ENCODE assay signal across 1 cellular context in the genomic region with DNA sequence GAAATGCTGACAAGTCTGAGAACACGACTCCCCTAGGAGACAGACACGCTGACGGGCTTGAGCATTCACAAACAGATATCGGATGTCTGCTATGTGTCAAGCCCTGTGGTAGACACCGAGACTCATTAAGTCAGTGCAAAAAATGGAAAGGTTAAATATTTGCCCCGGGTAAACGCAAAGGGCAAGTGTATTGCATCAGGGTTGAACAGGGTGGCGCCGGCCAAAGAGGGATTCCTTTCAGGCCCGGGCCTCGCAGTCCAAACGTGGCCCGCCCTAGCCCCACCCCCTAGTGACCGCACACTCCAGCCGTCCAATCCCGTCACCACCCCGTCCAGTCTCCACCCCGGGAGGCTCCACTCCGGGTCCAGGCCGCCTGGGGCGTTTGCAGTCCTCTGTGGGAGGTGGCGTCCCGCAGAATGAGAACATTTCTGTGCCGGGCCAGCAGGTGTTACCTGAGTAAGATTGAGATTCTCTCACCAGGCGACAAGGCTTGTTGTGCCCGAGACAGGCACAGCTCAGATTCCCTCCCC.
TF ChIP-seq lines count a peak whose summit lies in the region.

No MANE protein-coding gene starts in this region.

TF ChIP-seq in HepG2, 621 proteins besides CTCF, POLR2A, EP300 and RAD21 (continued from another document and continues in another):
- TF ChIP-seq ZBTB20 (CRISPR knock-in tag; IDR thresholded peaks at IDR 0.05; ENCODE audit: borderline replicate concordance, low read depth) (no peak), ZNF292 (CRISPR knock-in tag; IDR thresholded peaks at IDR 0.05; ENCODE audit: borderline replicate concordance, low read depth) (peak; percentile 90; the same call in 1 of the 2 replicates), POLR2G (IDR thresholded peaks at IDR 0.05; ENCODE audit: low read depth, low read length) (peak; percentile 93), RFX1 (IDR thresholded peaks at IDR 0.05) (no peak), KLF13 (CRISPR knock-in tag; IDR thresholded peaks at IDR 0.05) (no peak), ZFP41 (CRISPR knock-in tag; IDR thresholded peaks at IDR 0.05; ENCODE audit: borderline replicate concordance) (no peak; the same call in 1 of the 2 replicates), ZNF788 (CRISPR knock-in tag; IDR thresholded peaks at IDR 0.05; ENCODE audit: borderline replicate concordance) (peak; percentile 68; the same call in 1 of the 2 replicates), ZNF672 (CRISPR knock-in tag; IDR thresholded peaks at IDR 0.05) (no peak), SYNCRIP (IDR thresholded peaks at IDR 0.05; ENCODE audit: insufficient read depth, low read depth, low read length) (no peak), ZNF460 (CRISPR knock-in tag; IDR thresholded peaks at IDR 0.05; ENCODE audit: borderline replicate concordance) (no peak), TSC22D2 (CRISPR knock-in tag; IDR thresholded peaks at IDR 0.05; ENCODE audit: borderline replicate concordance) (no peak), KDM6A (CRISPR knock-in tag; IDR thresholded peaks at IDR 0.05; ENCODE audit: low read depth) (peak; percentile 60; the same call in 1 of the 2 replicates), SMARCE1 (IDR thresholded peaks at IDR 0.05; ENCODE audit: borderline replicate concordance) (no peak), ZNF343 (CRISPR knock-in tag; IDR thresholded peaks at IDR 0.05) (no peak), JUNB (CRISPR knock-in tag; IDR thresholded peaks at IDR 0.05; ENCODE audit: borderline replicate concordance) (no peak), SIX4 (CRISPR knock-in tag; IDR thresholded peaks at IDR 0.05) (peak; percentile 88), KLF9 (CRISPR knock-in tag; IDR thresholded peaks at IDR 0.05; ENCODE audit: low read depth) (no peak), TOE1 (CRISPR knock-in tag; IDR thresholded peaks at IDR 0.05) (no peak), KMT2A (CRISPR knock-in tag; IDR thresholded peaks at IDR 0.05) (peak; percentile 26; the same call in 1 of the 2 replicates), ADNP (CRISPR knock-in tag; IDR thresholded peaks at IDR 0.05) (no peak), RAD51 (IDR thresholded peaks at IDR 0.05; ENCODE audit: borderline replicate concordance) (no peak), ZNF629 (CRISPR knock-in tag; conservative IDR thresholded peaks at IDR 0.05) (peak; percentile 43; the same call in 1 of the 2 replicates), ZNF766 (CRISPR knock-in tag; IDR thresholded peaks at IDR 0.05; ENCODE audit: borderline replicate concordance) (no peak), ZSCAN9 (CRISPR knock-in tag; IDR thresholded peaks at IDR 0.05; ENCODE audit: borderline replicate concordance) (peak; percentile 88; the same call in 1 of the 2 replicates), ZNF782 (CRISPR knock-in tag; IDR thresholded peaks at IDR 0.05; ENCODE audit: borderline replicate concordance) (peak; percentile 67; the same call in 1 of the 2 replicates), ZNF235 (CRISPR knock-in tag; IDR thresholded peaks at IDR 0.05; ENCODE audit: borderline replicate concordance) (no peak), BRCA1 (CRISPR knock-in tag; IDR thresholded peaks at IDR 0.05) (0 out of 2 replicates have a peak, but pooled peaks have one; percentile 45), ZNF205 (CRISPR knock-in tag; IDR thresholded peaks at IDR 0.05) (peak; percentile 59; the same call in 1 of the 2 replicates), ZNF33B (CRISPR knock-in tag; IDR thresholded peaks at IDR 0.05) (no peak), PHF8 (CRISPR knock-in tag; IDR thresholded peaks at IDR 0.05) (no peak), GATAD2A (CRISPR knock-in tag; IDR thresholded peaks at IDR 0.05) (peak; percentile 81), EHMT2 (IDR thresholded peaks at IDR 0.05; ENCODE audit: borderline replicate concordance, low read depth, low read length) (no peak)
- TF ChIP-seq, protein P1, sequence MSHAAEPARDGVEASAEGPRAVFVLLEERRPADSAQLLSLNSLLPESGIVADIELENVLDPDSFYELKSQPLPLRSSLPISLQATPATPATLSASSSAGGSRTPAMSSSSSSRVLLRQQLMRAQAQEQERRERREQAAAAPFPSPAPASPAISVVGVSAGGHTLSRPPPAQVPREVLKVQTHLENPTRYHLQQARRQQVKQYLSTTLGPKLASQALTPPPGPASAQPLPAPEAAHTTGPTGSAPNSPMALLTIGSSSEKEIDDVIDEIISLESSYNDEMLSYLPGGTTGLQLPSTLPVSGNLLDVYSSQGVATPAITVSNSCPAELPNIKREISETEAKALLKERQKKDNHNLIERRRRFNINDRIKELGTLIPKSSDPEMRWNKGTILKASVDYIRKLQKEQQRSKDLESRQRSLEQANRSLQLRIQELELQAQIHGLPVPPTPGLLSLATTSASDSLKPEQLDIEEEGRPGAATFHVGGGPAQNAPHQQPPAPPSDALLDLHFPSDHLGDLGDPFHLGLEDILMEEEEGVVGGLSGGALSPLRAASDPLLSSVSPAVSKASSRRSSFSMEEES (CRISPR knock-in tag; IDR thresholded peaks at IDR 0.05), result peak; percentile 66; the same call in 1 of the 2 replicates
- TF ChIP-seq, protein P2, sequence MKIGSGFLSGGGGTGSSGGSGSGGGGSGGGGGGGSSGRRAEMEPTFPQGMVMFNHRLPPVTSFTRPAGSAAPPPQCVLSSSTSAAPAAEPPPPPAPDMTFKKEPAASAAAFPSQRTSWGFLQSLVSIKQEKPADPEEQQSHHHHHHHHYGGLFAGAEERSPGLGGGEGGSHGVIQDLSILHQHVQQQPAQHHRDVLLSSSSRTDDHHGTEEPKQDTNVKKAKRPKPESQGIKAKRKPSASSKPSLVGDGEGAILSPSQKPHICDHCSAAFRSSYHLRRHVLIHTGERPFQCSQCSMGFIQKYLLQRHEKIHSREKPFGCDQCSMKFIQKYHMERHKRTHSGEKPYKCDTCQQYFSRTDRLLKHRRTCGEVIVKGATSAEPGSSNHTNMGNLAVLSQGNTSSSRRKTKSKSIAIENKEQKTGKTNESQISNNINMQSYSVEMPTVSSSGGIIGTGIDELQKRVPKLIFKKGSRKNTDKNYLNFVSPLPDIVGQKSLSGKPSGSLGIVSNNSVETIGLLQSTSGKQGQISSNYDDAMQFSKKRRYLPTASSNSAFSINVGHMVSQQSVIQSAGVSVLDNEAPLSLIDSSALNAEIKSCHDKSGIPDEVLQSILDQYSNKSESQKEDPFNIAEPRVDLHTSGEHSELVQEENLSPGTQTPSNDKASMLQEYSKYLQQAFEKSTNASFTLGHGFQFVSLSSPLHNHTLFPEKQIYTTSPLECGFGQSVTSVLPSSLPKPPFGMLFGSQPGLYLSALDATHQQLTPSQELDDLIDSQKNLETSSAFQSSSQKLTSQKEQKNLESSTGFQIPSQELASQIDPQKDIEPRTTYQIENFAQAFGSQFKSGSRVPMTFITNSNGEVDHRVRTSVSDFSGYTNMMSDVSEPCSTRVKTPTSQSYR (CRISPR knock-in tag; IDR thresholded peaks at IDR 0.05; ENCODE audit: borderline replicate concordance), result peak; percentile 66; the same call in 1 of the 2 replicates
- TF ChIP-seq, protein P3, sequence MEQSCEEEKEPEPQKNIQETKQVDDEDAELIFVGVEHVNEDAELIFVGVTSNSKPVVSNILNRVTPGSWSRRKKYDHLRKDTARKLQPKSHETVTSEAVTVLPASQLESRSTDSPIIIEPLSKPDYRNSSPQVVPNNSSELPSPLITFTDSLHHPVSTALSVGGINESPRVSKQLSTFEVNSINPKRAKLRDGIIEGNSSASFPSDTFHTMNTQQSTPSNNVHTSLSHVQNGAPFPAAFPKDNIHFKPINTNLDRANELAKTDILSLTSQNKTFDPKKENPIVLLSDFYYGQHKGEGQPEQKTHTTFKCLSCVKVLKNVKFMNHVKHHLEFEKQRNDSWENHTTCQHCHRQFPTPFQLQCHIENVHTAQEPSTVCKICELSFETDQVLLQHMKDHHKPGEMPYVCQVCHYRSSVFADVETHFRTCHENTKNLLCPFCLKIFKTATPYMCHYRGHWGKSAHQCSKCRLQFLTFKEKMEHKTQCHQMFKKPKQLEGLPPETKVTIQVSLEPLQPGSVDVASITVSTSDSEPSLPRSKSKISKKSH (CRISPR knock-in tag; IDR thresholded peaks at IDR 0.05; ENCODE audit: borderline replicate concordance), result no peak
- TF ChIP-seq, protein P4, sequence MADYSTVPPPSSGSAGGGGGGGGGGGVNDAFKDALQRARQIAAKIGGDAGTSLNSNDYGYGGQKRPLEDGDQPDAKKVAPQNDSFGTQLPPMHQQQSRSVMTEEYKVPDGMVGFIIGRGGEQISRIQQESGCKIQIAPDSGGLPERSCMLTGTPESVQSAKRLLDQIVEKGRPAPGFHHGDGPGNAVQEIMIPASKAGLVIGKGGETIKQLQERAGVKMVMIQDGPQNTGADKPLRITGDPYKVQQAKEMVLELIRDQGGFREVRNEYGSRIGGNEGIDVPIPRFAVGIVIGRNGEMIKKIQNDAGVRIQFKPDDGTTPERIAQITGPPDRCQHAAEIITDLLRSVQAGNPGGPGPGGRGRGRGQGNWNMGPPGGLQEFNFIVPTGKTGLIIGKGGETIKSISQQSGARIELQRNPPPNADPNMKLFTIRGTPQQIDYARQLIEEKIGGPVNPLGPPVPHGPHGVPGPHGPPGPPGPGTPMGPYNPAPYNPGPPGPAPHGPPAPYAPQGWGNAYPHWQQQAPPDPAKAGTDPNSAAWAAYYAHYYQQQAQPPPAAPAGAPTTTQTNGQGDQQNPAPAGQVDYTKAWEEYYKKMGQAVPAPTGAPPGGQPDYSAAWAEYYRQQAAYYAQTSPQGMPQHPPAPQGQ (CRISPR knock-in tag; IDR thresholded peaks at IDR 0.05; ENCODE audit: borderline replicate concordance), result no peak
- TF ChIP-seq, protein P5, sequence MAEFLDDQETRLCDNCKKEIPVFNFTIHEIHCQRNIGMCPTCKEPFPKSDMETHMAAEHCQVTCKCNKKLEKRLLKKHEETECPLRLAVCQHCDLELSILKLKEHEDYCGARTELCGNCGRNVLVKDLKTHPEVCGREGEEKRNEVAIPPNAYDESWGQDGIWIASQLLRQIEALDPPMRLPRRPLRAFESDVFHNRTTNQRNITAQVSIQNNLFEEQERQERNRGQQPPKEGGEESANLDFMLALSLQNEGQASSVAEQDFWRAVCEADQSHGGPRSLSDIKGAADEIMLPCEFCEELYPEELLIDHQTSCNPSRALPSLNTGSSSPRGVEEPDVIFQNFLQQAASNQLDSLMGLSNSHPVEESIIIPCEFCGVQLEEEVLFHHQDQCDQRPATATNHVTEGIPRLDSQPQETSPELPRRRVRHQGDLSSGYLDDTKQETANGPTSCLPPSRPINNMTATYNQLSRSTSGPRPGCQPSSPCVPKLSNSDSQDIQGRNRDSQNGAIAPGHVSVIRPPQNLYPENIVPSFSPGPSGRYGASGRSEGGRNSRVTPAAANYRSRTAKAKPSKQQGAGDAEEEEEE (CRISPR knock-in tag; IDR thresholded peaks at IDR 0.05; ENCODE audit: borderline replicate concordance), result peak; percentile 33; the same call in 1 of the 2 replicates
- TF ChIP-seq, protein P6, sequence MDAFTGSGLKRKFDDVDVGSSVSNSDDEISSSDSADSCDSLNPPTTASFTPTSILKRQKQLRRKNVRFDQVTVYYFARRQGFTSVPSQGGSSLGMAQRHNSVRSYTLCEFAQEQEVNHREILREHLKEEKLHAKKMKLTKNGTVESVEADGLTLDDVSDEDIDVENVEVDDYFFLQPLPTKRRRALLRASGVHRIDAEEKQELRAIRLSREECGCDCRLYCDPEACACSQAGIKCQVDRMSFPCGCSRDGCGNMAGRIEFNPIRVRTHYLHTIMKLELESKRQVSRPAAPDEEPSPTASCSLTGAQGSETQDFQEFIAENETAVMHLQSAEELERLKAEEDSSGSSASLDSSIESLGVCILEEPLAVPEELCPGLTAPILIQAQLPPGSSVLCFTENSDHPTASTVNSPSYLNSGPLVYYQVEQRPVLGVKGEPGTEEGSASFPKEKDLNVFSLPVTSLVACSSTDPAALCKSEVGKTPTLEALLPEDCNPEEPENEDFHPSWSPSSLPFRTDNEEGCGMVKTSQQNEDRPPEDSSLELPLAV (CRISPR knock-in tag; conservative IDR thresholded peaks at IDR 0.05; ENCODE audit: low read depth), result no peak
- TF ChIP-seq, protein P7, sequence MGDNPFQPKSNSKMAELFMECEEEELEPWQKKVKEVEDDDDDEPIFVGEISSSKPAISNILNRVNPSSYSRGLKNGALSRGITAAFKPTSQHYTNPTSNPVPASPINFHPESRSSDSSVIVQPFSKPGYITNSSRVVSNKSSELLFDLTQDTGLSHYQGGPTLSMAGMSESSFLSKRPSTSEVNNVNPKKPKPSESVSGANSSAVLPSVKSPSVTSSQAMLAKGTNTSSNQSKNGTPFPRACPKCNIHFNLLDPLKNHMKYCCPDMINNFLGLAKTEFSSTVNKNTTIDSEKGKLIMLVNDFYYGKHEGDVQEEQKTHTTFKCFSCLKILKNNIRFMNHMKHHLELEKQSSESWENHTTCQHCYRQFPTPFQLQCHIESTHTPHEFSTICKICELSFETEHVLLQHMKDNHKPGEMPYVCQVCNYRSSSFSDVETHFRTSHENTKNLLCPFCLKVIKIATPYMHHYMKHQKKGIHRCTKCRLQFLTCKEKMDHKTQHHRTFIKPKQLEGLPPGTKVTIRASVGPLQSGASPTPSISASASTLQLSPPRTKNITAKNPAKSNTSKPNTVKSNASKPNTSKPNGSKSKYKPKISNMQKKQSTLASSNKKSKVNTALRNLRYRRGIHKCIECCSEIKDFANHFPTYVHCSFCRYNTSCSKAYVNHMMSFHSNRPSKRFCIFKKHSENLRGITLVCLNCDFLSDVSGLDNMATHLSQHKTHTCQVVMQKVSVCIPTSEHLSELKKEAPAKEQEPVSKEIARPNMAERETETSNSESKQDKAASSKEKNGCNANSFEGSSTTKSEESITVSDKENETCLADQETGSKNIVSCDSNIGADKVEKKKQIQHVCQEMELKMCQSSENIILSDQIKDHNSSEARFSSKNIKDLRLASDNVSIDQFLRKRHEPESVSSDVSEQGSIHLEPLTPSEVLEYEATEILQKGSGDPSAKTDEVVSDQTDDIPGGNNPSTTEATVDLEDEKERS (CRISPR knock-in tag; IDR thresholded peaks at IDR 0.05), result no peak
- TF ChIP-seq, protein P8, sequence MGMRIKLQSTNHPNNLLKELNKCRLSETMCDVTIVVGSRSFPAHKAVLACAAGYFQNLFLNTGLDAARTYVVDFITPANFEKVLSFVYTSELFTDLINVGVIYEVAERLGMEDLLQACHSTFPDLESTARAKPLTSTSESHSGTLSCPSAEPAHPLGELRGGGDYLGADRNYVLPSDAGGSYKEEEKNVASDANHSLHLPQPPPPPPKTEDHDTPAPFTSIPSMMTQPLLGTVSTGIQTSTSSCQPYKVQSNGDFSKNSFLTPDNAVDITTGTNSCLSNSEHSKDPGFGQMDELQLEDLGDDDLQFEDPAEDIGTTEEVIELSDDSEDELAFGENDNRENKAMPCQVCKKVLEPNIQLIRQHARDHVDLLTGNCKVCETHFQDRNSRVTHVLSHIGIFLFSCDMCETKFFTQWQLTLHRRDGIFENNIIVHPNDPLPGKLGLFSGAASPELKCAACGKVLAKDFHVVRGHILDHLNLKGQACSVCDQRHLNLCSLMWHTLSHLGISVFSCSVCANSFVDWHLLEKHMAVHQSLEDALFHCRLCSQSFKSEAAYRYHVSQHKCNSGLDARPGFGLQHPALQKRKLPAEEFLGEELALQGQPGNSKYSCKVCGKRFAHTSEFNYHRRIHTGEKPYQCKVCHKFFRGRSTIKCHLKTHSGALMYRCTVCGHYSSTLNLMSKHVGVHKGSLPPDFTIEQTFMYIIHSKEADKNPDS (CRISPR knock-in tag; IDR thresholded peaks at IDR 0.05), result no peak
- TF ChIP-seq, protein P9, sequence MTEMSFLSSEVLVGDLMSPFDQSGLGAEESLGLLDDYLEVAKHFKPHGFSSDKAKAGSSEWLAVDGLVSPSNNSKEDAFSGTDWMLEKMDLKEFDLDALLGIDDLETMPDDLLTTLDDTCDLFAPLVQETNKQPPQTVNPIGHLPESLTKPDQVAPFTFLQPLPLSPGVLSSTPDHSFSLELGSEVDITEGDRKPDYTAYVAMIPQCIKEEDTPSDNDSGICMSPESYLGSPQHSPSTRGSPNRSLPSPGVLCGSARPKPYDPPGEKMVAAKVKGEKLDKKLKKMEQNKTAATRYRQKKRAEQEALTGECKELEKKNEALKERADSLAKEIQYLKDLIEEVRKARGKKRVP (CRISPR knock-in tag; IDR thresholded peaks at IDR 0.05), result peak; percentile 72 to 100; a peak in 3 of 4 replicates
